8 cellular contexts compared by ENCODE assay signal in the genomic region with DNA sequence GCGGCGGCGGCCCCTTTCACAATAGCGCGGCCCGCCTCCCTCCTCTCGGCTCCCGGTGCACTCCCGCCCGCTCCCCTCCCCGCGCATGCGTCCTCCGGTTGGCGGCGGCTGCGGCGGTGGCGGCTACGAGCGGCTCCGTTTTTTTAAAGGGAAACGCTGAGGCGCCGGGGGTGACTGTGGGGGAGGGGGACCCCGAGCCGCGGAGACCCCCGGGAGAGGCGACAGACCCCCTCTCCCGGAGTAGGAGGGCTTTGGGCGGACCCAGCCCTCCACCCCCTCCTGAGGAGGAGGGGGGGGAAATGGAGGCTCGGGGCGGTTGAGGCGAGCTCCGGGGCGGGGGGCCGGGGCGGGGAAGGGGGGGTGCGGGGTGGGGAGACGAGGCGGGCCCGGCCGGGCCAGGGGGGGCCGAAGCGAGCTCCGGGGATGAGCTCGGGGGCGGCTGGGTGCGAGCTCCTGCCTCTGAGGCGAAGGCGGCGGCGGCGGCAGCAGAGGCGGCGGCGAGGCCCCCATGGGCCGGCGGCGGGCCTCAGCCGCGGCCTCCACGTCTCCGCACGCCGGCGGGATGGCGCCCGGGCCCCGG.
DNase-seq lines count a peak whose midpoint lies in the region; ATAC-seq and TF ChIP-seq lines count a peak whose summit lies in the region.

A gene with protein sequence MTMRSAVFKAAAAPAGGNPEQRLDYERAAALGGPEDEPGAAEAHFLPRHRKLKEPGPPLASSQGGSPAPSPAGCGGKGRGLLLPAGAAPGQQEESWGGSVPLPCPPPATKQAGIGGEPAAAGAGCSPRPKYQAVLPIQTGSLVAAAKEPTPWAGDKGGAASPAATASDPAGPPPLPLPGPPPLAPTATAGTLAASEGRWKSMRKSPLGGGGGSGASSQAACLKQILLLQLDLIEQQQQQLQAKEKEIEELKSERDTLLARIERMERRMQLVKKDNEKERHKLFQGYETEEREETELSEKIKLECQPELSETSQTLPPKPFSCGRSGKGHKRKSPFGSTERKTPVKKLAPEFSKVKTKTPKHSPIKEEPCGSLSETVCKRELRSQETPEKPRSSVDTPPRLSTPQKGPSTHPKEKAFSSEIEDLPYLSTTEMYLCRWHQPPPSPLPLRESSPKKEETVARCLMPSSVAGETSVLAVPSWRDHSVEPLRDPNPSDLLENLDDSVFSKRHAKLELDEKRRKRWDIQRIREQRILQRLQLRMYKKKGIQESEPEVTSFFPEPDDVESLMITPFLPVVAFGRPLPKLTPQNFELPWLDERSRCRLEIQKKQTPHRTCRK (plus strand): TSS at position 86 of the 580 bp plus-strand sequence. CDS start 642 bp downstream, outside the sequence.

- in situ Hi-C loops in KBM-7 (cut with MboI; ENCODE audit: low pct_unique_long_range_greater_than_20kb, low sequenced_read_pairs): no loop called here

- peak; percentile 68 for ATAC-seq in GM19328 (IDR thresholded peaks at IDR 0.05; ENCODE audit: unreplicated experiment)

- DNase-seq in AML-193 (lab: John Stamatoyannopoulos, UW) (peak; percentile 65 to 66), KBM-7 (peak; percentile 68), SHP77 (lab: John Stamatoyannopoulos, UW) (peak; percentile 55 to 61), activated gamma-delta T cell treated with Interleukin-2 at 50 U/mL for 16 hours (peak; percentile 83), fibroblast of the conjunctiva (ENCODE audit: low read depth) (peak; percentile 67)
- peak; percentile 84 for DNase-seq in stimulated activated naive CD4-positive, alpha-beta T cell treated with Interleukin-2 at 50 U/mL for 16 hours (lab: John Stamatoyannopoulos, UW)

- H3K27ac Mint-ChIP-seq in nephron: peak within 1 kb of the TSS; percentile 99 to 100 (median 100)

- peaks cover 21% of the 10 kb centered on the region for H3K36me3 Mint-ChIP-seq in nephron (ENCODE audit: low read depth)

- H3K9me3 Mint-ChIP-seq in nephron: no peaks in the 10 kb centered on the region

- H3K4me3 Mint-ChIP-seq in nephron: peak within 1 kb of the TSS; percentile 94 to 99 (median 97)

- H3K27me3 Mint-ChIP-seq in nephron (ENCODE audit: low read depth): no peaks in the 10 kb centered on the region

- TF ChIP-seq CTCF in nephron (IDR thresholded peaks at IDR 0.05; ENCODE audit: unreplicated experiment in 3 of 3): no peak

- peaks cover 26% of the 10 kb centered on the region for H3K4me1 Mint-ChIP-seq in nephron

Comparison
In these comparisons a context has a peak if more than half of its experiments do, and no peak if none do; other contexts are left out.
1. Peak in every context shown above with its lines: DNase-seq and ATAC-seq.